29 cellular contexts compared by ENCODE assay signal in the genomic region with DNA sequence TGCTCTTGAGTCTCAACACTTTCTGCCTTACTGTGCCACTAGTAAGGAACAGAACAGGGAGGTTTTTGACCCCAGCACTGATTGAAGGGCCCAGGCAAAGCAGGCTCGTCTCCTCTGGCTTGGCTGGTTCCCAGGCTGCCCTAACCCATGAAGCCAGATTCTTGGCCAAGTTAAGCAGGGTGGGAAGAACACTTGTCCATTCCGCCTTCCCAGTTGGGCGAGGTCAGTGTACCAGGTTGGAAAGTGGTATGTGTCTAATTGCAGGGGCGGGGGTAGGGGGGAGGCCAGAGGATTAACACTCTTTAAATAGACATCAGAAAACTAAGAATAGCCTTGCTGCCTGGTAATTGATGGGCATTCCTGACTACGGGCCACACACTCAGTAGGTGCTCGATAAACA. TPM values are rescaled to one million over a fixed set of nuclear protein-coding genes. Genes with fewer than 3 reads are reported as not detected.
DNase-seq lines count a peak whose midpoint lies in the region; ATAC-seq and TF ChIP-seq lines count a peak whose summit lies in the region.
"Had no signal": no experiment of that assay in that cellular context is flagged by ENCODE, and none has a peak within 500 bp of the region (broad histone marks: within the 10 kb centered on the region; RNA-seq: fewer than 3 reads in every experiment).

No MANE protein-coding gene starts in this region.

- no peaks in the 10 kb centered on the region for H3K9me3 ChIP-seq in HEK293 (ENCODE audit: control insufficient read depth, insufficient read depth, low read depth, low read length)
- H3K9me3 ChIP-seq in smooth muscle cell (replicated peaks; ENCODE audit: low read depth) = no peaks in the 10 kb centered on the region
- H3K9me3 ChIP-seq: ovary had no signal

- H3K27ac Mint-ChIP-seq in mesothelial cell of epicardium = peak overlapping the region; percentile 56
- no peak overlapping the region for H3K27ac Mint-ChIP-seq in stimulated activated effector memory CD8-positive, alpha-beta T cell treated with anti-CD3 and anti-CD28 coated beads, Interleukin-12 subunit alpha, Interleukin-12 subunit beta, amount 100 ng/mL, for 72 hours
- H3K27ac Mint-ChIP-seq: activated CD4-positive, alpha-beta memory T cell treated with anti-CD3 and anti-CD28 coated beads, Interleukin-2, amount 10 ng/mL, durations not matched to agents 7 days and 5 days; effector memory CD8-positive, alpha-beta T cell; nephron progenitor cell; type B pancreatic cell had no signal

- DNase-seq in left cardiac atrium = peak; percentile 73
- no peak for DNase-seq in mesothelial cell of epicardium (ENCODE audit: low spot score in 2 of 2, unreplicated experiment in 2 of 2)
- DNase-seq in smooth muscle cell (lab: John Stamatoyannopoulos, UW; ENCODE audit: unreplicated experiment) = no peak
- no peak for DNase-seq in HK-2 (ENCODE audit: unreplicated experiment)
- no peak for DNase-seq in stimulated activated effector memory CD8-positive, alpha-beta T cell treated with anti-CD3 and anti-CD28 coated beads, Interleukin-12 subunit alpha, Interleukin-12 subunit beta, amount 100 ng/mL, for 72 hours (ENCODE audit: low spot score in 2 of 2)
- no peak for DNase-seq in NCI-H1092 (lab: John Stamatoyannopoulos, UW)
- DNase-seq: activated CD4-positive, alpha-beta memory T cell treated with anti-CD3 and anti-CD28 coated beads, Interleukin-2, amount 10 ng/mL, durations not matched to agents 7 days and 5 days; activated CD4-positive, alpha-beta T cell treated with anti-CD3 and anti-CD28 coated beads for 1 hour; activated CD8-positive, alpha-beta memory T cell treated with anti-CD3 and anti-CD28 coated beads, Interleukin-2, amount 50 U/mL, for 4 hours; activated naive CD4-positive, alpha-beta T cell treated with Interleukin-2 at 50 U/mL for 16 hours; caudate nucleus; DND-41; effector memory CD8-positive, alpha-beta T cell; glutamatergic neuron; islet precursor cell; KG1; NCI-H1105; NCI-H187; NCI-H524; nephron progenitor cell; ovary; PC-3; SHP77; stimulated activated CD4-positive, alpha-beta T cell treated with anti-CD3 and anti-CD28 coated beads, Interleukin-2, amount 100 ng/mL, for 48 hours had no signal

- WGBS in smooth muscle cell (ENCODE audit: low lambda C conversion rate) = 74% methylated on average over 6 of the region's 6 CpGs

- H3K9ac ChIP-seq in smooth muscle cell (ENCODE audit: low read depth) = no peak overlapping the region

- no peak overlapping the region for H3K4me3 Mint-ChIP-seq in mesothelial cell of epicardium
- H3K4me3 Mint-ChIP-seq in stimulated activated effector memory CD8-positive, alpha-beta T cell treated with anti-CD3 and anti-CD28 coated beads, Interleukin-12 subunit alpha, Interleukin-12 subunit beta, amount 100 ng/mL, for 72 hours = no peak overlapping the region
- H3K4me3 Mint-ChIP-seq: activated CD4-positive, alpha-beta memory T cell treated with anti-CD3 and anti-CD28 coated beads, Interleukin-2, amount 10 ng/mL, durations not matched to agents 7 days and 5 days; effector memory CD8-positive, alpha-beta T cell; nephron progenitor cell; type B pancreatic cell had no signal

- no peaks in the 10 kb centered on the region for H3K27me3 ChIP-seq in smooth muscle cell (ENCODE audit: low read depth)
- H3K27me3 ChIP-seq: ovary had no signal

- no peaks in the 10 kb centered on the region for H3K4me1 ChIP-seq in HEK293 (ENCODE audit: control insufficient read depth, insufficient read depth, low read length)
- peaks cover 5% of the 10 kb centered on the region for H3K4me1 ChIP-seq in smooth muscle cell (ENCODE audit: low read depth)

- no peak overlapping the region for H3K4me3 ChIP-seq in HEK293 (ENCODE audit: low read depth, low read length)
- no peak overlapping the region for H3K4me3 ChIP-seq in smooth muscle cell
- H3K4me3 ChIP-seq: lung, ovary had no signal

- POLR2A ChIA-PET in HEK293 (lab: Yijun Ruan, JAX) = no interaction called here

- no peaks in the 10 kb centered on the region for H3K36me3 Mint-ChIP-seq in mesothelial cell of epicardium
- no peaks in the 10 kb centered on the region for H3K36me3 Mint-ChIP-seq in stimulated activated effector memory CD8-positive, alpha-beta T cell treated with anti-CD3 and anti-CD28 coated beads, Interleukin-12 subunit alpha, Interleukin-12 subunit beta, amount 100 ng/mL, for 72 hours

- H2AFZ ChIP-seq in smooth muscle cell (ENCODE audit: low read depth) = no peak overlapping the region

- no peaks in the 10 kb centered on the region for H3K36me3 ChIP-seq in HEK293 (ENCODE audit: control insufficient read depth in 2 of 2, insufficient read depth in 1 of 2, low read length in 2 of 2)
- peaks cover 7% of the 10 kb centered on the region for H3K36me3 ChIP-seq in smooth muscle cell (ENCODE audit: low read depth)
- H3K36me3 ChIP-seq: ovary had no signal

- TF ChIP-seq CTCF in HEK293 (tag by site-specific recombination; IDR thresholded peaks at IDR 0.05) (no peak), mesothelial cell of epicardium (IDR thresholded peaks at IDR 0.05; ENCODE audit: unreplicated experiment) (no peak), smooth muscle cell (IDR thresholded peaks at IDR 0.05; ENCODE audit: borderline replicate concordance, insufficient read depth, poor library complexity, severe bottlenecking) (no peak)

- H3F3A ChIP-seq in smooth muscle cell (ENCODE audit: low read depth) = peaks cover 88% of the 10 kb centered on the region

- no peaks in the 10 kb centered on the region for H3K27me3 Mint-ChIP-seq in mesothelial cell of epicardium (ENCODE audit: low read depth)
- H3K27me3 Mint-ChIP-seq: type B pancreatic cell had no signal

- H3K4me2 ChIP-seq in smooth muscle cell = peak overlapping the region; percentile 33

- no peaks in the 10 kb centered on the region for H3K9me3 Mint-ChIP-seq in mesothelial cell of epicardium
- no peaks in the 10 kb centered on the region for H3K9me3 Mint-ChIP-seq in stimulated activated effector memory CD8-positive, alpha-beta T cell treated with anti-CD3 and anti-CD28 coated beads, Interleukin-12 subunit alpha, Interleukin-12 subunit beta, amount 100 ng/mL, for 72 hours
- H3K9me3 Mint-ChIP-seq: activated CD4-positive, alpha-beta memory T cell treated with anti-CD3 and anti-CD28 coated beads, Interleukin-2, amount 10 ng/mL, durations not matched to agents 7 days and 5 days; effector memory CD8-positive, alpha-beta T cell; nephron progenitor cell; type B pancreatic cell had no signal

- intact Hi-C loops in left cardiac atrium (cut with DNase I) = no loop called here

- CTCF ChIA-PET in HEK293 (lab: Yijun Ruan, JAX) = interaction anchor here (1.6 to 1.8 kb wide), 2 partner anchors 19 to 21 kb away, joined by 4 to 6 read pairs; no protein-coding TSS in a partner anchor

- ATAC-seq in left cardiac atrium (peak; percentile 75 to 79), HG03342 (IDR thresholded peaks at IDR 0.05; ENCODE audit: unreplicated experiment) (no peak)
- no peak for ATAC-seq in stimulated activated effector memory CD8-positive, alpha-beta T cell treated with anti-CD3 and anti-CD28 coated beads, Interleukin-12 subunit alpha, Interleukin-12 subunit beta, amount 100 ng/mL, for 72 hours
- ATAC-seq: effector memory CD8-positive, alpha-beta T cell; PC-3 had no signal

- H3K79me2 ChIP-seq in smooth muscle cell (ENCODE audit: low read depth) = peaks cover 99% of the 10 kb centered on the region

- no peak overlapping the region for H3K27ac ChIP-seq in HEK293 (ENCODE audit: extremely low read depth, low read depth, low read length)
- H3K27ac ChIP-seq in smooth muscle cell (ENCODE audit: low read depth) = peak overlapping the region; percentile 76
- H3K27ac ChIP-seq: HL-60, ovary had no signal

- peaks cover 100% of the 10 kb centered on the region for H4K20me1 ChIP-seq in smooth muscle cell (ENCODE audit: low read depth)

- peaks cover 28% of the 10 kb centered on the region for H3K4me1 Mint-ChIP-seq in mesothelial cell of epicardium
- no peaks in the 10 kb centered on the region for H3K4me1 Mint-ChIP-seq in stimulated activated effector memory CD8-positive, alpha-beta T cell treated with anti-CD3 and anti-CD28 coated beads, Interleukin-12 subunit alpha, Interleukin-12 subunit beta, amount 100 ng/mL, for 72 hours
- H3K4me1 Mint-ChIP-seq: activated CD4-positive, alpha-beta memory T cell treated with anti-CD3 and anti-CD28 coated beads, Interleukin-2, amount 10 ng/mL, durations not matched to agents 7 days and 5 days had no signal

TF ChIP-seq in HEK293, 187 proteins besides CTCF, POLR2A, EP300 and RAD21 (continues in another document):
- no peak for TF ChIP-seq ZNF555 (tag by site-specific recombination; conservative IDR thresholded peaks at IDR 0.05)
- no peak for TF ChIP-seq ZNF658 (tag by site-specific recombination; IDR thresholded peaks at IDR 0.05)
- TF ChIP-seq ZNF19 (tag by site-specific recombination; IDR thresholded peaks at IDR 0.05; ENCODE audit: low read depth) = no peak
- no peak for TF ChIP-seq ZNF2 (tag by site-specific recombination; IDR thresholded peaks at IDR 0.05)
- no peak for TF ChIP-seq ZNF274 (IDR thresholded peaks at IDR 0.05; ENCODE audit: low read length)
- TF ChIP-seq ZNF274 (tag by site-specific recombination; IDR thresholded peaks at IDR 0.05; ENCODE audit: borderline replicate concordance) = no peak
- no peak for TF ChIP-seq ZNF473 (tag by site-specific recombination; IDR thresholded peaks at IDR 0.05)
- TF ChIP-seq, protein P1, sequence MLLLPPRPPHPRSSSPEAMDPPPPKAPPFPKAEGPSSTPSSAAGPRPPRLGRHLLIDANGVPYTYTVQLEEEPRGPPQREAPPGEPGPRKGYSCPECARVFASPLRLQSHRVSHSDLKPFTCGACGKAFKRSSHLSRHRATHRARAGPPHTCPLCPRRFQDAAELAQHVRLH (tag by site-specific recombination; IDR thresholded peaks at IDR 0.05) = no peak
- no peak for TF ChIP-seq SETDB1 (IDR thresholded peaks at IDR 0.05; ENCODE audit: insufficient read length, low read length)
- TF ChIP-seq KLF1 (tag by site-specific recombination; IDR thresholded peaks at IDR 0.05) = peak; percentile 58
- TF ChIP-seq SP7 (tag by site-specific recombination; IDR thresholded peaks at IDR 0.05) = 0 out of 2 replicates have a peak, but pooled peaks have one; percentile 21
- TF ChIP-seq ZBTB1 (tag by site-specific recombination; IDR thresholded peaks at IDR 0.05) = no peak
- TF ChIP-seq ZNF169 (tag by site-specific recombination; IDR thresholded peaks at IDR 0.05) = no peak
- no peak for TF ChIP-seq ZBTB8A (tag by site-specific recombination; IDR thresholded peaks at IDR 0.05)

RNA-seq across cellular contexts. Expression of a gene that starts 14.4 kb away (rescaled TPM):
- 100 to 1,000 TPM; 434 to 484 TPM for total RNA-seq in left cardiac atrium
- total RNA-seq in mesothelial cell of epicardium = 65.9 to 68.2 TPM (median 67.2 TPM) in 3 replicates
- 3,114 and 3,210 TPM in 2 replicates for total RNA-seq in smooth muscle cell
- polyA plus RNA-seq in smooth muscle cell = 3,050 and 3,942 TPM in 2 replicates
- total RNA-seq: activated CD4-positive, alpha-beta memory T cell treated with anti-CD3 and anti-CD28 coated beads, Interleukin-2, amount 10 ng/mL, durations not matched to agents 7 days and 5 days; PC-3 had no signal

Comparison
In these comparisons a context has a peak if more than half of its experiments do, and no peak if none do; other contexts are left out.
1. ATAC-seq: peak in left cardiac atrium (2 of 2); none in HG03342 (single experiment) and stimulated activated effector memory CD8-positive, alpha-beta T cell treated with anti-CD3 and anti-CD28 coated beads, Interleukin-12 subunit alpha, Interleukin-12 subunit beta, amount 100 ng/mL, for 72 hours (single experiment).